In the genomic region with DNA sequence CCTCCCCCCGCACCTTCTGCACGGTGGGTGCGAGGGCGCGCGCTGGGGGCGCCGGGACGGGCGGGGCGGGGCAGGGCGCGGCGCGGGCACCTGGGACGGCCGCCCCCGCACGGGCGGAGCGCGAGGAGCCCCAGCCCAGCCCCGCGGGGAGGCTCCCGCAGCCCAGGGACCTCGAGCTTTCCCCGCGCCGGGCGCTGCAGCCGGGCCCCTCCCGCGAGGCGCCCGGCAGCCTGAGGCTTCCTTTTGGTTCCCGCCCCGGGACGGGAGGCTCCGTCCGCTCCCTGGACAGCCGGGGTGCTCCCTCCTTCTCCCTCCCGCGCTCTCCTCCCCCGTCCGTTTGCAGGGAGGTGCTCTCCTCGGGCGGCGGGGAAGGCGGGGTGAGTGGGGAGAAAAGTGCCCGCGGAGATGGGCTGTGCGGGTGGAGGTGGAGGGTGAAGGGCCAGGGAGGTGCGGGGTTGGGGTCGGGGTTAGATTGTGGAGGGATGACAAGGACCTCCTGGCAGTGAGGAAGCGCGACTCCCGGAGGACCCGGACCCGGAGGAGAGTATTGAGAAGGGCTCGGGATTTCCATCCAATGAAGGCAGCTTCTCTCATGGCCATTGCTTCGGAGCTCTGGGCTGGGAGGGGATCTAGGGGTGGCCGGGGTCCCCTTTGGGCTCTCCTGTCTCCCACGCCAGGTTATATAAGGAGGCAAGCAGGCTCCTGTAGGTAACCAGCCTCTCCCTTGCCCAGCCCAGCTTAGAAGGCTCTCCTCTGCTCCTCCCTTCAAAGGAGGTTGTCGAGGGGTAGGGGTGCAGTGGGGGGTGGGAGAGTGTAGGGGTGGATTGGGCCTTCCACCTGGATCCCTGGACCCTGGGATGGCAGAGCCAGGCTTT, we compare ENCODE assay signal across 8 cellular contexts. TPM values are rescaled to one million over a fixed set of nuclear protein-coding genes. Genes with fewer than 3 reads are reported as not detected.
DNase-seq lines count a peak whose midpoint lies in the region; ATAC-seq, FAIRE-seq and TF ChIP-seq lines count a peak whose summit lies in the region.

No MANE protein-coding gene starts in this region.

- H3K36me3 ChIP-seq in OCI-LY7 (ENCODE audit: insufficient read depth, low read length), result peaks cover 27% of the 10 kb centered on the region
- peaks cover 2 to 11% of the 10 kb centered on the region in 2 experiments for H3K36me3 ChIP-seq in keratinocyte (ENCODE audit: control insufficient read depth in 2 of 2, extremely low read depth in 1 of 2, insufficient read depth in 2 of 2, low read length in 2 of 2)

- H3K27ac Mint-ChIP-seq in MCF 10A (ENCODE audit: low read depth, unreplicated experiment), result no peak overlapping the region

- H3K9me3 Mint-ChIP-seq in MCF 10A (ENCODE audit: unreplicated experiment), result no peaks in the 10 kb centered on the region

- DNase-seq in D721Med (ENCODE audit: insufficient read length, low spot score) (peak; percentile 43), OCI-LY7 (ENCODE audit: low spot score) (peak; percentile 45), MCF 10A (ENCODE audit: unreplicated experiment) (peak; percentile 36), keratinocyte (ENCODE audit: low read depth, low spot score) (no peak), SKM-1 (lab: John Stamatoyannopoulos, UW; ENCODE audit: unreplicated experiment) (no peak), NCI-H1092 (lab: John Stamatoyannopoulos, UW) (no peak)
- DNase-seq in stimulated activated CD4-positive, alpha-beta T cell treated with anti-CD3 and anti-CD28 coated beads, Interleukin-4, amount 100 ng/mL, for 1 hour, result peak; percentile 30

- no peaks in the 10 kb centered on the region for H3K27me3 ChIP-seq in keratinocyte (ENCODE audit: control insufficient read depth, extremely low read depth, insufficient read depth, low read length)

- no peak for FAIRE-seq in D721Med (lab: Jason Lieb, UNC)
- FAIRE-seq in keratinocyte (lab: Jason Lieb, UNC), result no peak

- peak overlapping the region; percentile 12; the same call in 1 of the 2 replicates for H2AFZ ChIP-seq in OCI-LY7 (ENCODE audit: low read length)
- H2AFZ ChIP-seq in keratinocyte (ENCODE audit: control insufficient read depth, low read length), result peak overlapping the region; percentile 28

- peaks cover 17% of the 10 kb centered on the region for H3K4me1 Mint-ChIP-seq in MCF 10A (ENCODE audit: insufficient read depth, unreplicated experiment)

- H3K79me2 ChIP-seq in OCI-LY7 (ENCODE audit: insufficient read depth, low read depth, low read length) (peaks cover 55% of the 10 kb centered on the region), keratinocyte (ENCODE audit: control insufficient read depth, insufficient read depth, low read length) (peaks cover 17% of the 10 kb centered on the region)

- peaks cover 16% of the 10 kb centered on the region for H3K36me3 Mint-ChIP-seq in MCF 10A (ENCODE audit: insufficient read depth, unreplicated experiment)

- CTCF ChIA-PET in OCI-LY7 (lab: Charles Lee; ENCODE audit: unreplicated experiment), result interaction anchor here (0.6 to 0.7 kb wide), 4 partner anchors 26 to 447 kb away, joined by 3 to 17 read pairs (median 6); no protein-coding TSS in a partner anchor
- CTCF ChIA-PET in MCF 10A (lab: Yijun Ruan, JAX), result interaction anchor here (1.0 to 3.3 kb wide), 4 partner anchors 13 to 132 kb away, joined by 3 to 14 read pairs (median 6); no protein-coding TSS in a partner anchor

- POLR2A ChIA-PET in OCI-LY7 (lab: Charles Lee), result interaction anchor here (0.5 to 3.8 kb wide), 5 partner anchors 9 to 1007 kb away, joined by 3 to 35 read pairs (median 5); no protein-coding TSS in a partner anchor
- POLR2A ChIA-PET in MCF 10A (lab: Yijun Ruan, JAX), result interaction anchor here (0.5 to 4.1 kb wide), 13 partner anchors 9 to 150 kb away, joined by 3 to 29 read pairs (median 4); a partner anchor contains a TSS

- H3K4me3 Mint-ChIP-seq in MCF 10A (ENCODE audit: unreplicated experiment), result peak overlapping the region; percentile 76

- peak overlapping the region; percentile 59 for H3K9ac ChIP-seq in keratinocyte (ENCODE audit: control insufficient read depth, extremely low read depth, insufficient read depth, low read length)

- no peaks in the 10 kb centered on the region for H3K27me3 Mint-ChIP-seq in MCF 10A (ENCODE audit: insufficient read depth, unreplicated experiment)

- no peaks in the 10 kb centered on the region for H3K9me2 ChIP-seq in OCI-LY7 (ENCODE audit: insufficient read depth, low read length)

- H3K4me3 ChIP-seq in OCI-LY7 (ENCODE audit: low read depth, low read length, poor library complexity, severe bottlenecking), result peak overlapping the region; percentile 90
- H3K4me3 ChIP-seq in keratinocyte (ENCODE audit: control insufficient read depth in 2 of 3, extremely low read depth in 1 of 3, insufficient read depth in 2 of 3, low read depth in 1 of 3, low read length in 3 of 3), result peak overlapping the region; percentile 60 to 69 (median 65)

- dilution Hi-C loops in keratinocyte (cut with MboI; ENCODE audit: extremely low pct_ligation_motif_present, low sequenced_read_pairs), result no loop called here

- TF ChIP-seq CTCF in D721Med (IDR thresholded peaks at IDR 0.05; ENCODE audit: insufficient read depth, missing control alignments) (no peak), OCI-LY7 (conservative IDR thresholded peaks at IDR 0.05; ENCODE audit: low read length) (no peak), MCF 10A (IDR thresholded peaks at IDR 0.05; ENCODE audit: unreplicated experiment) (no peak), keratinocyte (optimal IDR thresholded peaks at IDR 0.05 in 1 of 3, IDR thresholded peaks at IDR 0.05 in 1 of 3, conservative IDR thresholded peaks at IDR 0.05 in 1 of 3; ENCODE audit: extremely low read depth in 1 of 3, insufficient read depth in 2 of 3, low read length in 3 of 3) (no peak)

- H4K20me1 ChIP-seq in OCI-LY7 (ENCODE audit: insufficient read depth, low read length) (0 out of 2 replicates have a peak, but pooled peaks cover 7% of the 10 kb centered on the region), keratinocyte (ENCODE audit: control insufficient read depth, extremely low read depth, insufficient read depth, low read length) (peaks cover 9% of the 10 kb centered on the region)

- H3K4me2 ChIP-seq in OCI-LY7 (ENCODE audit: low read length) (peak overlapping the region; percentile 80), keratinocyte (ENCODE audit: control insufficient read depth, extremely low read depth, insufficient read depth, low read depth, low read length) (peak overlapping the region; percentile 81)

- peak overlapping the region; percentile 62 for H3K27ac ChIP-seq in OCI-LY7 (ENCODE audit: low read depth, low read length, poor library complexity, severe bottlenecking)
- no peak overlapping the region for H3K27ac ChIP-seq in keratinocyte (ENCODE audit: control insufficient read depth, insufficient read depth, low read length)

- H3K4me1 ChIP-seq in OCI-LY7 (ENCODE audit: insufficient read depth, low read length, poor library complexity, severe bottlenecking) (peaks cover 50% of the 10 kb centered on the region), keratinocyte (ENCODE audit: control insufficient read depth, extremely low read depth, insufficient read depth, low read length) (peaks cover 20% of the 10 kb centered on the region)

- ATAC-seq in GM21529 (IDR thresholded peaks at IDR 0.05; ENCODE audit: unreplicated experiment), result peak; percentile 23

- intact Hi-C loops in OCI-LY7 (cut with micrococcal nuclease; ENCODE audit: unreplicated experiment) (no loop called here), MCF 10A (cut with micrococcal nuclease) (loop anchor here (10.0 kb wide), 1 partner anchor 56 kb away; no protein-coding TSS in a partner anchor)

- no peaks in the 10 kb centered on the region for H3K9me1 ChIP-seq in keratinocyte (ENCODE audit: control insufficient read depth, extremely low read depth, insufficient read depth, low read length)

- BruUV-seq in OCI-LY7 (replicated peaks; lab: Mats Ljungman, UMichigan), result no TSS peak
- no TSS peak for BruUV-seq in MCF 10A (replicated peaks; lab: Mats Ljungman, UMichigan)

- H3K9me3 ChIP-seq in OCI-LY7 (ENCODE audit: low read length) (peaks cover 6% of the 10 kb centered on the region), keratinocyte (ENCODE audit: control insufficient read depth, low read depth, low read length) (no peaks in the 10 kb centered on the region)

RNA-seq across cellular contexts. Expression of a gene that starts 0.6 kb away (rescaled TPM):
- total RNA-seq in OCI-LY7 (2014; rRNA removed; shearing (Covaris generic)), result 53.7 and 62.7 TPM in 2 replicates
- total RNA-seq in OCI-LY7 (2022) (44.5 and 45.7 TPM in 2 replicates), MCF 10A (2022) (38.9 and 45.3 TPM in 2 replicates)
- 9.5 to 16.1 TPM (median 13.5 TPM) in 3 replicates for polyA plus RNA-seq in keratinocyte
- polyA plus RNA-seq in keratinocyte (2011; ENCODE audit: low read depth), result 21.5 TPM
- polyA plus RNA-seq in keratinocyte (2011; cell fraction: cytosol; rRNA removed), result 9.2 and 17.5 TPM in 2 replicates
- polyA plus RNA-seq in keratinocyte (2011; cell fraction: nucleus; rRNA removed), result 12.7 and 13.0 TPM in 2 replicates
- 8.4 and 15.7 TPM in 2 replicates for polyA plus RNA-seq in keratinocyte (2012; ENCODE audit: low replicate concordance)
- polyA minus RNA-seq in keratinocyte, result 3.4 to 14.2 TPM (median 5.3 TPM) in 3 replicates
- 18.2 TPM for polyA minus RNA-seq in keratinocyte (2011; cell fraction: cytosol; rRNA and poly(A)+ RNA removed)
- polyA minus RNA-seq in keratinocyte (2011; cell fraction: nucleus; rRNA and poly(A)+ RNA removed), result 3.7 and 5.3 TPM in 2 replicates

Comparison
In these comparisons a context has a peak if more than half of its experiments do, and no peak if none do; other contexts are left out.
1. DNase-seq: peak in D721Med (single experiment), OCI-LY7 (single experiment), MCF 10A (single experiment) and stimulated activated CD4-positive, alpha-beta T cell treated with anti-CD3 and anti-CD28 coated beads, Interleukin-4, amount 100 ng/mL, for 1 hour (single experiment); none in keratinocyte (single experiment), SKM-1 (single experiment) and NCI-H1092 (single experiment).